In genomic region chr15:96327155-96327741, GRCh38 we compare ENCODE assay signal across 1 cellular context.
TF ChIP-seq lines count a peak whose summit lies in the region.

No MANE protein-coding gene starts in this region.

TF ChIP-seq in HEK293, 187 proteins besides CTCF, POLR2A, EP300 and RAD21 (continued from another document and continues in another):
- TF ChIP-seq, protein P1, sequence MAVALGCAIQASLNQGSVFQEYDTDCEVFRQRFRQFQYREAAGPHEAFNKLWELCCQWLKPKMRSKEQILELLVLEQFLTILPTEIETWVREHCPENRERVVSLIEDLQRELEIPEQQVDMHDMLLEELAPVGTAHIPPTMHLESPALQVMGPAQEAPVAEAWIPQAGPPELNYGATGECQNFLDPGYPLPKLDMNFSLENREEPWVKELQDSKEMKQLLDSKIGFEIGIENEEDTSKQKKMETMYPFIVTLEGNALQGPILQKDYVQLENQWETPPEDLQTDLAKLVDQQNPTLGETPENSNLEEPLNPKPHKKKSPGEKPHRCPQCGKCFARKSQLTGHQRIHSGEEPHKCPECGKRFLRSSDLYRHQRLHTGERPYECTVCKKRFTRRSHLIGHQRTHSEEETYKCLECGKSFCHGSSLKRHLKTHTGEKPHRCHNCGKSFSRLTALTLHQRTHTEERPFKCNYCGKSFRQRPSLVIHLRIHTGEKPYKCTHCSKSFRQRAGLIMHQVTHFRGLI (tag by site-specific recombination; IDR thresholded peaks at IDR 0.05): no peak; the same call in 1 of the 2 replicates
- no peak for TF ChIP-seq SALL2 (tag by site-specific recombination; IDR thresholded peaks at IDR 0.05; ENCODE audit: borderline replicate concordance)
- no peak for TF ChIP-seq ZFP69B (tag by site-specific recombination; IDR thresholded peaks at IDR 0.05)
- no peak for TF ChIP-seq ZNF354C (tag by site-specific recombination; IDR thresholded peaks at IDR 0.05; ENCODE audit: borderline replicate concordance, low read depth)
- TF ChIP-seq ZNF830 (tag by site-specific recombination; IDR thresholded peaks at IDR 0.05; ENCODE audit: low read depth): no peak
- no peak for TF ChIP-seq ZNF558 (tag by site-specific recombination; IDR thresholded peaks at IDR 0.05)
- no peak for TF ChIP-seq ZNF626 (tag by site-specific recombination; IDR thresholded peaks at IDR 0.05)
- TF ChIP-seq, protein P2, sequence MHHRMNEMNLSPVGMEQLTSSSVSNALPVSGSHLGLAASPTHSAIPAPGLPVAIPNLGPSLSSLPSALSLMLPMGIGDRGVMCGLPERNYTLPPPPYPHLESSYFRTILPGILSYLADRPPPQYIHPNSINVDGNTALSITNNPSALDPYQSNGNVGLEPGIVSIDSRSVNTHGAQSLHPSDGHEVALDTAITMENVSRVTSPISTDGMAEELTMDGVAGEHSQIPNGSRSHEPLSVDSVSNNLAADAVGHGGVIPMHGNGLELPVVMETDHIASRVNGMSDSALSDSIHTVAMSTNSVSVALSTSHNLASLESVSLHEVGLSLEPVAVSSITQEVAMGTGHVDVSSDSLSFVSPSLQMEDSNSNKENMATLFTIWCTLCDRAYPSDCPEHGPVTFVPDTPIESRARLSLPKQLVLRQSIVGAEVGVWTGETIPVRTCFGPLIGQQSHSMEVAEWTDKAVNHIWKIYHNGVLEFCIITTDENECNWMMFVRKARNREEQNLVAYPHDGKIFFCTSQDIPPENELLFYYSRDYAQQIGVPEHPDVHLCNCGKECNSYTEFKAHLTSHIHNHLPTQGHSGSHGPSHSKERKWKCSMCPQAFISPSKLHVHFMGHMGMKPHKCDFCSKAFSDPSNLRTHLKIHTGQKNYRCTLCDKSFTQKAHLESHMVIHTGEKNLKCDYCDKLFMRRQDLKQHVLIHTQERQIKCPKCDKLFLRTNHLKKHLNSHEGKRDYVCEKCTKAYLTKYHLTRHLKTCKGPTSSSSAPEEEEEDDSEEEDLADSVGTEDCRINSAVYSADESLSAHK (tag by site-specific recombination; IDR thresholded peaks at IDR 0.05): no peak
- TF ChIP-seq ZNF335 (tag by site-specific recombination; conservative IDR thresholded peaks at IDR 0.05): peak; percentile 92
- no peak for TF ChIP-seq OVOL3 (tag by site-specific recombination; IDR thresholded peaks at IDR 0.05)
- TF ChIP-seq ZNF596 (tag by site-specific recombination; IDR thresholded peaks at IDR 0.05): no peak
- no peak for TF ChIP-seq KLF16 (tag by site-specific recombination; IDR thresholded peaks at IDR 0.05)
- peak; percentile 16; the same call in 1 of the 2 replicates for TF ChIP-seq ZBTB48 (tag by site-specific recombination; IDR thresholded peaks at IDR 0.05)
- TF ChIP-seq, protein P3, sequence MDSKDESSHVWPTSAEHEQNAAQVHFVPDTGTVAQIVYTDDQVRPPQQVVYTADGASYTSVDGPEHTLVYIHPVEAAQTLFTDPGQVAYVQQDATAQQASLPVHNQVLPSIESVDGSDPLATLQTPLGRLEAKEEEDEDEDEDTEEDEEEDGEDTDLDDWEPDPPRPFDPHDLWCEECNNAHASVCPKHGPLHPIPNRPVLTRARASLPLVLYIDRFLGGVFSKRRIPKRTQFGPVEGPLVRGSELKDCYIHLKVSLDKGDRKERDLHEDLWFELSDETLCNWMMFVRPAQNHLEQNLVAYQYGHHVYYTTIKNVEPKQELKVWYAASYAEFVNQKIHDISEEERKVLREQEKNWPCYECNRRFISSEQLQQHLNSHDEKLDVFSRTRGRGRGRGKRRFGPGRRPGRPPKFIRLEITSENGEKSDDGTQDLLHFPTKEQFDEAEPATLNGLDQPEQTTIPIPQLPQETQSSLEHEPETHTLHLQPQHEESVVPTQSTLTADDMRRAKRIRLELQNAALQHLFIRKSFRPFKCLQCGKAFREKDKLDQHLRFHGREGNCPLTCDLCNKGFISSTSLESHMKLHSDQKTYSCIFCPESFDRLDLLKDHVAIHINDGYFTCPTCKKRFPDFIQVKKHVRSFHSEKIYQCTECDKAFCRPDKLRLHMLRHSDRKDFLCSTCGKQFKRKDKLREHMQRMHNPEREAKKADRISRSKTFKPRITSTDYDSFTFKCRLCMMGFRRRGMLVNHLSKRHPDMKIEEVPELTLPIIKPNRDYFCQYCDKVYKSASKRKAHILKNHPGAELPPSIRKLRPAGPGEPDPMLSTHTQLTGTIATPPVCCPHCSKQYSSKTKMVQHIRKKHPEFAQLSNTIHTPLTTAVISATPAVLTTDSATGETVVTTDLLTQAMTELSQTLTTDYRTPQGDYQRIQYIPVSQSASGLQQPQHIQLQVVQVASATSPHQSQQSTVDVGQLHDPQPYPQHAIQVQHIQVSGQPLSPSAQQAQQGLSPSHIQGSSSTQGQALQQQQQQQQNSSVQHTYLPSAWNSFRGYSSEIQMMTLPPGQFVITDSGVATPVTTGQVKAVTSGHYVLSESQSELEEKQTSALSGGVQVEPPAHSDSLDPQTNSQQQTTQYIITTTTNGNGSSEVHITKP (tag by site-specific recombination; IDR thresholded peaks at IDR 0.05): peak; percentile 83
- TF ChIP-seq, protein P4, sequence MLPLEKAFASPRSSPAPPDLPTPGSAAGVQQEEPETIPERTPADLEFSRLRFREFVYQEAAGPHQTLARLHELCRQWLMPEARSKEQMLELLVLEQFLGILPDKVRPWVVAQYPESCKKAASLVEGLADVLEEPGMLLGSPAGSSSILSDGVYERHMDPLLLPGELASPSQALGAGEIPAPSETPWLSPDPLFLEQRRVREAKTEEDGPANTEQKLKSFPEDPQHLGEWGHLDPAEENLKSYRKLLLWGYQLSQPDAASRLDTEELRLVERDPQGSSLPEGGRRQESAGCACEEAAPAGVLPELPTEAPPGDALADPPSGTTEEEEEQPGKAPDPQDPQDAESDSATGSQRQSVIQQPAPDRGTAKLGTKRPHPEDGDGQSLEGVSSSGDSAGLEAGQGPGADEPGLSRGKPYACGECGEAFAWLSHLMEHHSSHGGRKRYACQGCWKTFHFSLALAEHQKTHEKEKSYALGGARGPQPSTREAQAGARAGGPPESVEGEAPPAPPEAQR (tag by site-specific recombination; IDR thresholded peaks at IDR 0.05): no peak
- TF ChIP-seq, protein P5, sequence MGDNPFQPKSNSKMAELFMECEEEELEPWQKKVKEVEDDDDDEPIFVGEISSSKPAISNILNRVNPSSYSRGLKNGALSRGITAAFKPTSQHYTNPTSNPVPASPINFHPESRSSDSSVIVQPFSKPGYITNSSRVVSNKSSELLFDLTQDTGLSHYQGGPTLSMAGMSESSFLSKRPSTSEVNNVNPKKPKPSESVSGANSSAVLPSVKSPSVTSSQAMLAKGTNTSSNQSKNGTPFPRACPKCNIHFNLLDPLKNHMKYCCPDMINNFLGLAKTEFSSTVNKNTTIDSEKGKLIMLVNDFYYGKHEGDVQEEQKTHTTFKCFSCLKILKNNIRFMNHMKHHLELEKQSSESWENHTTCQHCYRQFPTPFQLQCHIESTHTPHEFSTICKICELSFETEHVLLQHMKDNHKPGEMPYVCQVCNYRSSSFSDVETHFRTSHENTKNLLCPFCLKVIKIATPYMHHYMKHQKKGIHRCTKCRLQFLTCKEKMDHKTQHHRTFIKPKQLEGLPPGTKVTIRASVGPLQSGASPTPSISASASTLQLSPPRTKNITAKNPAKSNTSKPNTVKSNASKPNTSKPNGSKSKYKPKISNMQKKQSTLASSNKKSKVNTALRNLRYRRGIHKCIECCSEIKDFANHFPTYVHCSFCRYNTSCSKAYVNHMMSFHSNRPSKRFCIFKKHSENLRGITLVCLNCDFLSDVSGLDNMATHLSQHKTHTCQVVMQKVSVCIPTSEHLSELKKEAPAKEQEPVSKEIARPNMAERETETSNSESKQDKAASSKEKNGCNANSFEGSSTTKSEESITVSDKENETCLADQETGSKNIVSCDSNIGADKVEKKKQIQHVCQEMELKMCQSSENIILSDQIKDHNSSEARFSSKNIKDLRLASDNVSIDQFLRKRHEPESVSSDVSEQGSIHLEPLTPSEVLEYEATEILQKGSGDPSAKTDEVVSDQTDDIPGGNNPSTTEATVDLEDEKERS (tag by site-specific recombination; IDR thresholded peaks at IDR 0.05): no peak
- TF ChIP-seq ZNF121 (tag by site-specific recombination; IDR thresholded peaks at IDR 0.05): no peak
- TF ChIP-seq, protein P6, sequence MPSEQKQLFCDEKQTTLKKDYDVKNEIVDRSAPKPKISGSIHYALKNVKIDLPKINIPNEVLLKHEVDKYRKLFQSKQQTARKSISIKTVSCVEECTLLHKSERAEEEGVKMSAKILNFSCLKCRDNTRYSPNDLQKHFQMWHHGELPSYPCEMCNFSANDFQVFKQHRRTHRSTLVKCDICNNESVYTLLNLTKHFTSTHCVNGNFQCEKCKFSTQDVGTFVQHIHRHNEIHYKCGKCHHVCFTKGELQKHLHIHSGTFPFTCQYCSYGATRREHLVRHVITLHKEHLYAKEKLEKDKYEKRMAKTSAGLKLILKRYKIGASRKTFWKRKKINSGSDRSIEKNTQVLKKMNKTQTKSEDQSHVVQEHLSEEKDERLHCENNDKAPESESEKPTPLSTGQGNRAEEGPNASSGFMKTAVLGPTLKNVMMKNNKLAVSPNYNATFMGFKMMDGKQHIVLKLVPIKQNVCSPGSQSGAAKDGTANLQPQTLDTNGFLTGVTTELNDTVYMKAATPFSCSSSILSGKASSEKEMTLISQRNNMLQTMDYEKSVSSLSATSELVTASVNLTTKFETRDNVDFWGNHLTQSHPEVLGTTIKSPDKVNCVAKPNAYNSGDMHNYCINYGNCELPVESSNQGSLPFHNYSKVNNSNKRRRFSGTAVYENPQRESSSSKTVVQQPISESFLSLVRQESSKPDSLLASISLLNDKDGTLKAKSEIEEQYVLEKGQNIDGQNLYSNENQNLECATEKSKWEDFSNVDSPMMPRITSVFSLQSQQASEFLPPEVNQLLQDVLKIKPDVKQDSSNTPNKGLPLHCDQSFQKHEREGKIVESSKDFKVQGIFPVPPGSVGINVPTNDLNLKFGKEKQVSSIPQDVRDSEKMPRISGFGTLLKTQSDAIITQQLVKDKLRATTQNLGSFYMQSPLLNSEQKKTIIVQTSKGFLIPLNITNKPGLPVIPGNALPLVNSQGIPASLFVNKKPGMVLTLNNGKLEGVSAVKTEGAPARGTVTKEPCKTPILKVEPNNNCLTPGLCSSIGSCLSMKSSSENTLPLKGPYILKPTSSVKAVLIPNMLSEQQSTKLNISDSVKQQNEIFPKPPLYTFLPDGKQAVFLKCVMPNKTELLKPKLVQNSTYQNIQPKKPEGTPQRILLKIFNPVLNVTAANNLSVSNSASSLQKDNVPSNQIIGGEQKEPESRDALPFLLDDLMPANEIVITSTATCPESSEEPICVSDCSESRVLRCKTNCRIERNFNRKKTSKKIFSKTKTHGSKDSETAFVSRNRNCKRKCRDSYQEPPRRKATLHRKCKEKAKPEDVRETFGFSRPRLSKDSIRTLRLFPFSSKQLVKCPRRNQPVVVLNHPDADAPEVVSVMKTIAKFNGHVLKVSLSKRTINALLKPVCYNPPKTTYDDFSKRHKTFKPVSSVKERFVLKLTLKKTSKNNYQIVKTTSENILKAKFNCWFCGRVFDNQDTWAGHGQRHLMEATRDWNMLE (tag by site-specific recombination; conservative IDR thresholded peaks at IDR 0.05; ENCODE audit: low read depth): no peak; the same call in 1 of the 2 replicates
- no peak for TF ChIP-seq ZNF600 (tag by site-specific recombination; IDR thresholded peaks at IDR 0.05)
- TF ChIP-seq, protein P7, sequence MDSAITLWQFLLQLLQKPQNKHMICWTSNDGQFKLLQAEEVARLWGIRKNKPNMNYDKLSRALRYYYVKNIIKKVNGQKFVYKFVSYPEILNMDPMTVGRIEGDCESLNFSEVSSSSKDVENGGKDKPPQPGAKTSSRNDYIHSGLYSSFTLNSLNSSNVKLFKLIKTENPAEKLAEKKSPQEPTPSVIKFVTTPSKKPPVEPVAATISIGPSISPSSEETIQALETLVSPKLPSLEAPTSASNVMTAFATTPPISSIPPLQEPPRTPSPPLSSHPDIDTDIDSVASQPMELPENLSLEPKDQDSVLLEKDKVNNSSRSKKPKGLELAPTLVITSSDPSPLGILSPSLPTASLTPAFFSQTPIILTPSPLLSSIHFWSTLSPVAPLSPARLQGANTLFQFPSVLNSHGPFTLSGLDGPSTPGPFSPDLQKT (IDR thresholded peaks at IDR 0.05; ENCODE audit: borderline replicate concordance, low read depth, low read length): no peak
- peak; percentile 9; the same call in 1 of the 2 replicates for TF ChIP-seq ZNF184 (tag by site-specific recombination; IDR thresholded peaks at IDR 0.05)
- no peak for TF ChIP-seq ZNF549 (tag by site-specific recombination; IDR thresholded peaks at IDR 0.05)
- TF ChIP-seq ZNF266 (tag by site-specific recombination; IDR thresholded peaks at IDR 0.05; ENCODE audit: low read depth): no peak
- TF ChIP-seq HOXA7 (CRISPR knock-in tag; IDR thresholded peaks at IDR 0.05; ENCODE audit: borderline replicate concordance): no peak
- TF ChIP-seq ZNF18 (tag by site-specific recombination; IDR thresholded peaks at IDR 0.05): no peak
- no peak for TF ChIP-seq ZNF239 (tag by site-specific recombination; IDR thresholded peaks at IDR 0.05)
- no peak for TF ChIP-seq ZNF157 (tag by site-specific recombination; IDR thresholded peaks at IDR 0.05)
- TF ChIP-seq ZNF521 (tag by site-specific recombination; IDR thresholded peaks at IDR 0.05): no peak
- TF ChIP-seq PRDM6 (tag by site-specific recombination; IDR thresholded peaks at IDR 0.05): peak; percentile 63; the same call in 1 of the 2 replicates
- TF ChIP-seq ZNF654 (tag by site-specific recombination; IDR thresholded peaks at IDR 0.05; ENCODE audit: low read depth): peak; percentile 73
- no peak for TF ChIP-seq ZNF248 (tag by site-specific recombination; IDR thresholded peaks at IDR 0.05)
